21 cellular contexts compared by ENCODE assay signal in genomic region chr1:25001125-25001915, GRCh38.
DNase-seq lines count a peak whose midpoint lies in the region; ATAC-seq and TF ChIP-seq lines count a peak whose summit lies in the region.
"Had no signal": no experiment of that assay in that cellular context is flagged by ENCODE, and none has a peak within 500 bp of the region (broad histone marks: within the 10 kb centered on the region; RNA-seq: fewer than 3 reads in every experiment).

No MANE protein-coding gene starts in this region.

- H3K36me3 Mint-ChIP-seq in activated T-helper 2 cell treated with anti-CD3 and anti-CD28 coated beads, Interferon-gamma antibody, Interleukin-2, Interleukin-4, amounts not matched to agents 10 μg/mL and 5 μg/mL and 100 μg/mL, durations not matched to agents 14 hours and 24 hours and 36 hours (ENCODE audit: low read depth) = peaks cover 9% of the 10 kb centered on the region
- H3K36me3 Mint-ChIP-seq: mesothelial cell of epicardium had no signal

- H2AFZ ChIP-seq in Loucy (ENCODE audit: low read length) = 0 out of 2 replicates have a peak overlapping the region, but pooled peaks have one; percentile 32
- H2AFZ ChIP-seq: hepatocyte had no signal

- intact Hi-C loops in activated T-helper 2 cell treated with anti-CD3 and anti-CD28 coated beads, Interferon-gamma antibody, Interleukin-2, Interleukin-4, amounts not matched to agents 10 μg/mL and 5 μg/mL and 100 μg/mL, durations not matched to agents 14 hours and 24 hours and 36 hours (cut with micrococcal nuclease) = no loop called here

- H3K4me3 ChIP-seq in Loucy (ENCODE audit: low read length, poor library complexity, severe bottlenecking) (no peak overlapping the region), brain microvascular endothelial cell (ENCODE audit: low read depth, low read length) (no peak overlapping the region), HAP-1 (no peak overlapping the region)
- H3K4me3 ChIP-seq: hepatocyte had no signal

- H3K9me3 ChIP-seq in Loucy (ENCODE audit: insufficient read depth, low read depth, low read length) = no peaks in the 10 kb centered on the region
- no peaks in the 10 kb centered on the region for H3K9me3 ChIP-seq in HAP-1
- H3K9me3 ChIP-seq: Caco-2 had no signal

- ATAC-seq in GM19395 (IDR thresholded peaks at IDR 0.05; ENCODE audit: unreplicated experiment) = no peak
- ATAC-seq: Panc1, right cardiac atrium, SK-N-SH treated with all-trans-retinoic acid at 6 μM for 48 hours had no signal

- H4K20me1 ChIP-seq in Loucy (ENCODE audit: insufficient read depth, low read length, poor library complexity, severe bottlenecking) = no peaks in the 10 kb centered on the region

- H3K4me3 Mint-ChIP-seq in activated T-helper 2 cell treated with anti-CD3 and anti-CD28 coated beads, Interferon-gamma antibody, Interleukin-2, Interleukin-4, amounts not matched to agents 10 μg/mL and 5 μg/mL and 100 μg/mL, durations not matched to agents 14 hours and 24 hours and 36 hours (ENCODE audit: low read depth) = no peak overlapping the region
- H3K4me3 Mint-ChIP-seq: endodermal cell, mesothelial cell of epicardium had no signal

- in situ Hi-C loops in brain microvascular endothelial cell (cut with HindIII; ENCODE audit: low pct_ligation_motif_present, low sequenced_read_pairs) = no loop called here
- in situ Hi-C loops in HAP-1 (cut with MboI; ENCODE audit: low sequenced_read_pairs) = no loop called here

- H3K27ac Mint-ChIP-seq in activated T-helper 2 cell treated with anti-CD3 and anti-CD28 coated beads, Interferon-gamma antibody, Interleukin-2, Interleukin-4, amounts not matched to agents 10 μg/mL and 5 μg/mL and 100 μg/mL, durations not matched to agents 14 hours and 24 hours and 36 hours = peak overlapping the region; percentile 68
- H3K27ac Mint-ChIP-seq: endodermal cell, mesothelial cell of epicardium had no signal

- TF ChIP-seq CTCF in Loucy (conservative IDR thresholded peaks at IDR 0.05; ENCODE audit: low read length) = no peak
- TF ChIP-seq CTCF in brain microvascular endothelial cell (IDR thresholded peaks at IDR 0.05; ENCODE audit: low read depth, low read length, missing control alignments) = no peak

- H3K4me1 ChIP-seq in Loucy (ENCODE audit: insufficient read depth, low read length, poor library complexity, severe bottlenecking) (peaks cover 72% of the 10 kb centered on the region), HAP-1 (no peaks in the 10 kb centered on the region)
- H3K4me1 ChIP-seq: Caco-2 had no signal

- H3K36me3 ChIP-seq in Loucy (ENCODE audit: insufficient read depth, low read length) (no peaks in the 10 kb centered on the region), brain microvascular endothelial cell (replicated peaks) (no peaks in the 10 kb centered on the region), HAP-1 (replicated peaks) (no peaks in the 10 kb centered on the region)

- H3K27ac ChIP-seq in brain microvascular endothelial cell = no peak overlapping the region
- H3K27ac ChIP-seq: hepatocyte had no signal

- peaks cover 9% of the 10 kb centered on the region for H3K9me3 Mint-ChIP-seq in activated T-helper 2 cell treated with anti-CD3 and anti-CD28 coated beads, Interferon-gamma antibody, Interleukin-2, Interleukin-4, amounts not matched to agents 10 μg/mL and 5 μg/mL and 100 μg/mL, durations not matched to agents 14 hours and 24 hours and 36 hours
- H3K9me3 Mint-ChIP-seq: mesothelial cell of epicardium had no signal

- peaks cover 52% of the 10 kb centered on the region for H3K4me1 Mint-ChIP-seq in activated T-helper 2 cell treated with anti-CD3 and anti-CD28 coated beads, Interferon-gamma antibody, Interleukin-2, Interleukin-4, amounts not matched to agents 10 μg/mL and 5 μg/mL and 100 μg/mL, durations not matched to agents 14 hours and 24 hours and 36 hours (ENCODE audit: low read depth)

- H3K79me2 ChIP-seq in Loucy (ENCODE audit: insufficient read depth, low read length) = no peaks in the 10 kb centered on the region
- H3K79me2 ChIP-seq: hepatocyte had no signal

- no peaks in the 10 kb centered on the region for H3K27me3 Mint-ChIP-seq in activated T-helper 2 cell treated with anti-CD3 and anti-CD28 coated beads, Interferon-gamma antibody, Interleukin-2, Interleukin-4, amounts not matched to agents 10 μg/mL and 5 μg/mL and 100 μg/mL, durations not matched to agents 14 hours and 24 hours and 36 hours (ENCODE audit: low read depth)

- H3K4me2 ChIP-seq in Loucy (ENCODE audit: low read depth, low read length, poor library complexity, severe bottlenecking) = peak overlapping the region; percentile 4
- H3K4me2 ChIP-seq: hepatocyte had no signal

- DNase-seq in activated gamma-delta T cell treated with anti-CD3 and anti-CD28 coated beads, Interleukin-2, amount 50 U/mL, for 16 hours (ENCODE audit: low read depth) = peak; percentile 29
- DNase-seq in activated gamma-delta T cell (lab: John Stamatoyannopoulos, UW) (no peak), brain microvascular endothelial cell (no peak), HAP-1 (ENCODE audit: low spot score in 2 of 2) (no peak)
- no peak for DNase-seq in activated T-helper 2 cell treated with anti-CD3 and anti-CD28 coated beads, Interferon-gamma antibody, Interleukin-2, Interleukin-4, amounts not matched to agents 10 μg/mL and 5 μg/mL and 100 μg/mL, durations not matched to agents 14 hours and 24 hours and 36 hours (ENCODE audit: low spot score)
- DNase-seq in stimulated activated CD8-positive, alpha-beta memory T cell treated with anti-CD3 and anti-CD28 coated beads, Interleukin-4, amount 100 ng/mL, for 48 hours = peak; percentile 58
- DNase-seq: activated CD8-positive, alpha-beta memory T cell treated with anti-CD3 and anti-CD28 coated beads, Interleukin-2, amount 50 U/mL, for 4 hours; Caco-2; endodermal cell; H7; kidney glomerular epithelial cell; MV-4-11; nucleus accumbens; stimulated activated CD4-positive, alpha-beta T cell treated with anti-CD3 and anti-CD28 coated beads, Interleukin-1b, Interleukin-23, amount 100 ng/mL, for 48 hours had no signal

- H3F3A ChIP-seq in Loucy (ENCODE audit: low read depth) = peaks cover 8% of the 10 kb centered on the region

- H3K27me3 ChIP-seq in Loucy (ENCODE audit: insufficient read depth, low read length, poor library complexity, severe bottlenecking) (no peaks in the 10 kb centered on the region), brain microvascular endothelial cell (replicated peaks) (no peaks in the 10 kb centered on the region), HAP-1 (ENCODE audit: low read depth) (0 out of 2 replicates have a peak, but pooled peaks cover 5% of the 10 kb centered on the region)

- H3K9ac ChIP-seq in Loucy (ENCODE audit: low read depth, low read length, poor library complexity, severe bottlenecking) = peak overlapping the region; percentile 30

- H3K9me2 ChIP-seq in Loucy (replicated peaks; ENCODE audit: low read depth, low read length) = no peaks in the 10 kb centered on the region

Comparison
In these comparisons a context has a peak if more than half of its experiments do, and no peak if none do; other contexts are left out.
1. DNase-seq: peak in activated gamma-delta T cell treated with anti-CD3 and anti-CD28 coated beads, Interleukin-2, amount 50 U/mL, for 16 hours (single experiment) and stimulated activated CD8-positive, alpha-beta memory T cell treated with anti-CD3 and anti-CD28 coated beads, Interleukin-4, amount 100 ng/mL, for 48 hours (single experiment); none in activated gamma-delta T cell (single experiment), activated T-helper 2 cell treated with anti-CD3 and anti-CD28 coated beads, Interferon-gamma antibody, Interleukin-2, Interleukin-4, amounts not matched to agents 10 μg/mL and 5 μg/mL and 100 μg/mL, durations not matched to agents 14 hours and 24 hours and 36 hours (single experiment), brain microvascular endothelial cell (single experiment) and HAP-1 (0 of 2).